1 cellular context compared by ENCODE assay signal in genomic region chr21:44330698-44331097, GRCh38.
A peak's percentile ranks its signal among the peaks of the same experiment; 100 is the strongest.
TF ChIP-seq lines count a peak whose summit lies in the region.

No MANE protein-coding gene starts in this region.

TF ChIP-seq in K562, 482 proteins besides CTCF, POLR2A, EP300 and RAD21:
- TF ChIP-seq ZNF717 (CRISPR knock-in tag; IDR thresholded peaks at IDR 0.05) = no peak
- TF ChIP-seq POLR2G (IDR thresholded peaks at IDR 0.05; ENCODE audit: low read depth, low read length) = peak; percentile 58
- peak; percentile 76 for TF ChIP-seq ZBTB33 (CRISPR knock-in tag; IDR thresholded peaks at IDR 0.05)
- no peak for TF ChIP-seq NR2C2 (CRISPR knock-in tag; IDR thresholded peaks at IDR 0.05)
- no peak for TF ChIP-seq NR2C2 (tag; IDR thresholded peaks at IDR 0.05)
